8 cellular contexts compared by ENCODE assay signal in the genomic region with DNA sequence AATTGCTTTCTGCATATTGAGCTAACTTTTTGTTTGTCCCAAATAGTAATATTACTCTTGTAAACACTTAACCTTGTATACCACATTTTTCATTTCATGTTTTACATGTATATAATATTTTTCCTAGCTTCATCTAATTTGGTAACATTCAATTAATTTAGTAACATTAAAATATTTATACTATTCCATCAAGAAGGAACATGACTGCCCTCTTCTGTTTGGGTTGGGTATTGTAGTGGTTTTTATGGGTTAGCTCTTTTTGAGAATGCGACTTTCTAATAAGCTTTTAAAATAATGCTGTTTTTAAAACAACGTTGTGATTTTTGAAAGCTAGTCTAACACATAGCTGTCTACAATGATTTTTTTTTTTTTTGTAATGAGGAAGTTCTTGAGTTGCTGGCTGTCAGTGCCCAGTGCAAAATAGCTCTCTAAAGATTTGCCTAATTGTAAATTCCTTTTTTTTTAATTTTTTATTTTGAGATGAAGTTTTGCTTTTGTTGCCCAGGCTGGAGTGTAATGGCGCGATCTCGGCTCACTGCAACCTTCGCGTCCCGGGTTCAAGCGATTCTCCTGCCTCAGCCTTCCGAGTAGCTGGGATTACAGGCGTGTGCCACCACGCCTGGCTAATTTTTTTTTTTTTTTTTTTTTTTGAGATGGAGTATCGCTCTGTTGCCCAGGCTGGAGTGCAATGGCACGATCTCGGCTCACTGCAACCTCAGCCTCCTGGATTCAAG. TPM values are rescaled to one million over a fixed set of nuclear protein-coding genes. Genes with fewer than 3 reads are reported as not detected.
DNase-seq lines count a peak whose midpoint lies in the region; TF ChIP-seq lines count a peak whose summit lies in the region.
"Not testable (repeated sequence)": the region's sequence is repeated elsewhere in the genome, so short reads cannot be mapped to it uniquely, and the experiment has no call there.

No MANE protein-coding gene starts in this region.

- not testable (repeated sequence) for TF ChIP-seq EP300 in SK-N-SH (IDR thresholded peaks at IDR 0.05; ENCODE audit: borderline replicate concordance in 1 of 2, low read depth in 1 of 2, low read length in 1 of 2); suprapubic skin (IDR thresholded peaks at IDR 0.05)

- not testable (repeated sequence) for TF ChIP-seq POLR2A in suprapubic skin (IDR thresholded peaks at IDR 0.05)

- H3K9me3 ChIP-seq in SK-N-SH; adipocyte (ENCODE audit: control insufficient read depth, low read length); suprapubic skin: not testable (repeated sequence)

- H3K9ac ChIP-seq in SK-N-SH; adipocyte (ENCODE audit: low read length): not testable (repeated sequence)

- not testable (repeated sequence) for H3K4me3 Mint-ChIP-seq in Calu3 (ENCODE audit: low read depth, unreplicated experiment)

- not testable (repeated sequence) for BruUV-seq in Calu3 (replicated peaks; lab: Mats Ljungman, UMichigan)

- H3K27me3 ChIP-seq in SK-N-SH (ENCODE audit: insufficient read depth); adipocyte (replicated peaks; ENCODE audit: control insufficient read depth, insufficient read depth, low read length); suprapubic skin: not testable (repeated sequence)

- peaks cover 100% of the 10 kb centered on the region for H3K79me2 ChIP-seq in SK-N-SH (ENCODE audit: insufficient read depth)

- peak overlapping the region in 1 of 2 experiments; percentile 26; a peak in 1 of 4 replicates for H3K27ac ChIP-seq in SK-N-SH (ENCODE audit: low read depth in 2 of 2, low read length in 1 of 2)
- H3K27ac ChIP-seq in suprapubic skin, result not testable (repeated sequence)

- TF ChIP-seq CTCF in Calu3 (IDR thresholded peaks at IDR 0.05; ENCODE audit: unreplicated experiment) (peak; percentile 42), SK-N-SH (IDR thresholded peaks at IDR 0.05) (peak; percentile 88), fibroblast of mammary gland (conservative IDR thresholded peaks at IDR 0.05; ENCODE audit: control insufficient read depth, insufficient read depth, low read depth, low read length) (peak; percentile 85), suprapubic skin (IDR thresholded peaks at IDR 0.05) (peak; percentile 68 to 69)

- not testable (repeated sequence) for H3K27ac Mint-ChIP-seq in Calu3 (ENCODE audit: unreplicated experiment)

- not testable (repeated sequence) for H3K9me3 Mint-ChIP-seq in Calu3 (ENCODE audit: low read depth, unreplicated experiment)

- H3K9me2 ChIP-seq in SK-N-SH, result not testable (repeated sequence)

- peaks cover 35% of the 10 kb centered on the region for H3F3A ChIP-seq in SK-N-SH (replicated peaks; ENCODE audit: insufficient read depth)

- DNase-seq in Calu3 (peak; percentile 46), HT1080 (ENCODE audit: low read depth) (peak; percentile 27), NCI-H2196 (lab: John Stamatoyannopoulos, UW; ENCODE audit: unreplicated experiment) (peak; percentile 78), SK-N-SH (peak; percentile 45), adipocyte (ENCODE audit: low read depth) (peak; percentile 86), fibroblast of mammary gland (ENCODE audit: low read depth) (peak; percentile 79), midbrain (lab: John Stamatoyannopoulos, UW) (peak; percentile 23)
- DNase-seq in suprapubic skin (ENCODE audit: low spot score in 2 of 2), result not testable (repeated sequence)

- H3K4me3 ChIP-seq in SK-N-SH (ENCODE audit: low read depth in 2 of 2, low read length in 1 of 2); adipocyte (ENCODE audit: low read length); fibroblast of mammary gland (ENCODE audit: control insufficient read depth, low read depth, low read length); suprapubic skin: not testable (repeated sequence)

- H3K4me2 ChIP-seq in SK-N-SH, result not testable (repeated sequence)

- peak; percentile 76 for TF ChIP-seq RAD21 in SK-N-SH (IDR thresholded peaks at IDR 0.05; ENCODE audit: low read length)

- H3K4me1 ChIP-seq in SK-N-SH (ENCODE audit: control insufficient read depth in 1 of 2, insufficient read depth in 2 of 2, low read depth in 1 of 2, low read length in 1 of 2) (peaks cover 5 to 13% of the 10 kb centered on the region in 2 experiments; a peak in 3 of 4 replicates), adipocyte (ENCODE audit: control insufficient read depth, insufficient read depth, low read length) (peaks cover 32% of the 10 kb centered on the region), suprapubic skin (peaks cover 22% of the 10 kb centered on the region)

- H2AFZ ChIP-seq in SK-N-SH (ENCODE audit: low read depth), result not testable (repeated sequence)

- CTCF ChIA-PET in Calu3 (lab: Charles Lee) (interaction anchor here (0.6 to 2.2 kb wide), 9 partner anchors 59 to 429 kb away, joined by 3 to 61 read pairs (median 5); no protein-coding TSS in a partner anchor), SK-N-SH (lab: Yijun Ruan, JAX) (interaction anchor here (0.6 to 4.0 kb wide), 55 partner anchors 10 to 1031 kb away, joined by 3 to 183 read pairs (median 5); a partner anchor contains a TSS)

- H3K36me3 Mint-ChIP-seq in Calu3 (ENCODE audit: insufficient read depth, unreplicated experiment), result peaks cover 79% of the 10 kb centered on the region

- H3K4me1 Mint-ChIP-seq in Calu3 (ENCODE audit: low read depth, unreplicated experiment), result peaks cover 23% of the 10 kb centered on the region

- POLR2A ChIA-PET in SK-N-SH (lab: Yijun Ruan, JAX), result interaction anchor here (0.6 to 1.6 kb wide), 2 partner anchors 28 to 101 kb away, joined by 4 to 7 read pairs; no protein-coding TSS in a partner anchor

- H4K20me1 ChIP-seq in SK-N-SH (ENCODE audit: insufficient read depth), result peaks cover 67% of the 10 kb centered on the region

- WGBS in SK-N-SH (ENCODE audit: low lambda C conversion rate), result 84% methylated on average over 15 of the region's 15 CpGs
- 83% methylated on average over 15 of the region's 15 CpGs for WGBS in suprapubic skin

- intact Hi-C loops in Calu3 (cut with micrococcal nuclease; ENCODE audit: unreplicated experiment), result loop anchor here (1.0 to 10.0 kb wide), 3 partner anchors 101 to 356 kb away; no protein-coding TSS in a partner anchor

- H3K36me3 ChIP-seq in SK-N-SH (replicated peaks in 1 of 2; ENCODE audit: control insufficient read depth in 1 of 2, insufficient read depth in 2 of 2, low read length in 1 of 2) (peaks cover 46 to 76% of the 10 kb centered on the region in 2 experiments), adipocyte (ENCODE audit: control insufficient read depth, insufficient read depth, low read length, severe bottlenecking) (peaks cover 57% of the 10 kb centered on the region), suprapubic skin (peaks cover 50% of the 10 kb centered on the region)

- H3K27me3 Mint-ChIP-seq in Calu3 (ENCODE audit: unreplicated experiment), result not testable (repeated sequence)

TF ChIP-seq in SK-N-SH, 30 proteins besides CTCF, POLR2A, EP300 and RAD21:
- peak; percentile 44 for TF ChIP-seq SMC3 (IDR thresholded peaks at IDR 0.05; ENCODE audit: low read depth, low read length)

RNA-seq across cellular contexts. Expression of a gene that starts 4.9 kb away (rescaled TPM):
- total RNA-seq in Calu3 (2022), result 312 and 334 TPM in 2 replicates
- 304 TPM in 2 replicates for total RNA-seq in HT1080 (2014; rRNA removed; shearing (Covaris generic))
- polyA plus RNA-seq in HT1080 (2015; cell fraction: cytosol; rRNA removed), result 382 and 466 TPM in 2 replicates
- polyA plus RNA-seq in HT1080 (2015; cell fraction: nucleus; rRNA removed), result 234 and 274 TPM in 2 replicates
- polyA plus RNA-seq in SK-N-SH (2012; rRNA removed), result 50.8 and 55.4 TPM in 2 replicates
- polyA plus RNA-seq in SK-N-SH (2012; cell fraction: cytosol; rRNA removed), result 77.3 and 209 TPM in 2 replicates
- 17.9 and 39.8 TPM in 2 replicates for polyA plus RNA-seq in SK-N-SH (2012; cell fraction: nucleus; rRNA removed)
- 100 to 1,000 TPM; 128 to 174 (median 137) TPM for total RNA-seq in suprapubic skin
